ENCODE assay signal across 8 cellular contexts in the genomic region with DNA sequence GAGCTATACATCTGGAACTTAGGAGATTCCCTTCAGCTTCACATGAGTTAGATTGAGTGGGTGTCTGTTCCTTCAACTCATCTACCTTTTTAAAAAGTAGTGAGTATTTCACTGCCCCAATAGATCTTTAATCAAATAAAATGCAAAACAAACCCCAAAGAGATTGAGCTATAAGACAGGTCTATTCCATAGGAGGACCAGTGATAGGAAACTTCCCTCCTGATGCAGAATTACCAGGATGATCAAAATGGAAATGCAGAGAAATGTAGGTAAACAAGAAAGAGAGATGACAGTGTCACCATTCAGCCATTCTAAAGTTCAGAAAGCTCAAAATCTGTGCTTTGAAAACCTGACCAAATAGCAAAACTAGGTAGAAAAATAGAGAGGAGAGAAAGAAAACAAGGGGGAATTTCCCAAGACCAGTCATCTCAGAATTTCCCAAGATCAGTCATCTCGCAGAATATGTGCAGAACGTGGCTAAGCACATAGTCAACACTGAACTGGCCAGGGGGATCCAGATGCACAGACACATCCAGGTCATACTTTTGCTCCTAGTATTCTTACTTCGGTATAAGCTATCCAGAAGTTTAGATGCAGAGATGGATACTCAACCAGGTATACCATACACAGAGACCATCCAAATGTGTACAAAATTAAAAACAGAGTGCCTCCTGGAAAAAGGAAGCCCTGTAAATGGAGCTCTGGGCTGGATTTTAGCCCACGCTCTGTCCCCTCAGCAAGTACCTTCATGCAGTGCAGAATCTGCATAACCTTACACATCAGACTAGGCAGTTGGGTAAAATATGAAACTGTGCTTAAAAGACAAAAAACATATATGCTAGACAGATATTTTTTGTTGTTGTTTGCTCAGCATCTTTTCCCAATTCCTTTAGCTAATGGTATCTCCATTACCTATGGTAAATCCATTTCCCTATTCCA. TPM values are rescaled to one million over a fixed set of nuclear protein-coding genes. Genes with fewer than 3 reads are reported as not detected.
DNase-seq lines count a peak whose midpoint lies in the region; ATAC-seq and TF ChIP-seq lines count a peak whose summit lies in the region.

No MANE protein-coding gene starts in this region.

- in situ Hi-C loops in Caki2 (cut with HindIII; ENCODE audit: low pct_unique_long_range_greater_than_20kb, low sequenced_read_pairs), result no loop called here

- no peak overlapping the region for H3K9ac ChIP-seq in H9 (ENCODE audit: extremely low read depth, insufficient read length, low read length)

- no peak for TF ChIP-seq CTCF in fibroblast of pulmonary artery (IDR thresholded peaks at IDR 0.05; ENCODE audit: low read length, missing control alignments)
- no peak for TF ChIP-seq CTCF in H9 (conservative IDR thresholded peaks at IDR 0.05)

- no peaks in the 10 kb centered on the region for H3K27me3 Mint-ChIP-seq in H9 (ENCODE audit: low read depth)

- no peak overlapping the region for H3K4me3 ChIP-seq in fibroblast of pulmonary artery (replicated peaks; ENCODE audit: low read depth, low read length)

- no peak overlapping the region for H3K4me3 Mint-ChIP-seq in H9

- no peaks in the 10 kb centered on the region for H3K36me3 Mint-ChIP-seq in H9 (ENCODE audit: insufficient read depth in 1 of 3, low read depth in 3 of 3)

- peak; percentile 92 for ATAC-seq in GM19463 (IDR thresholded peaks at IDR 0.05; ENCODE audit: unreplicated experiment)
- ATAC-seq in HG03442 (IDR thresholded peaks at IDR 0.05; ENCODE audit: unreplicated experiment), result peak; percentile 92
- no peak for ATAC-seq in left ventricle myocardium superior

- no peaks in the 10 kb centered on the region for H3K9me3 Mint-ChIP-seq in H9

- no peak overlapping the region for H3K27ac ChIP-seq in H9 (ENCODE audit: insufficient read length, low read depth, low read length)

- H4K91ac ChIP-seq in H9 (ENCODE audit: insufficient read length, low read depth, low read length), result no peak overlapping the region

- H2AFZ ChIP-seq in H9 (ENCODE audit: low read length), result no peak overlapping the region

- H2BK5ac ChIP-seq in H9 (ENCODE audit: insufficient read length, low read length), result no peak overlapping the region

- H3K9me3 ChIP-seq in H9 (ENCODE audit: control insufficient read depth, low read depth, low read length), result no peaks in the 10 kb centered on the region

- H3K4me1 Mint-ChIP-seq in H9, result no peaks in the 10 kb centered on the region

- H2AK5ac ChIP-seq in H9 (ENCODE audit: insufficient read length, low read length), result no peak overlapping the region

- H4K8ac ChIP-seq in H9 (replicated peaks; ENCODE audit: insufficient read length, low read depth, low read length), result no peak overlapping the region

- H2BK12ac ChIP-seq in H9 (ENCODE audit: insufficient read length, low read depth, low read length), result no peak overlapping the region

- H3K18ac ChIP-seq in H9 (ENCODE audit: insufficient read length, low read depth, low read length), result no peak overlapping the region

- no CpG with 5 or more reads among the region's 4 CpGs for WGBS in H9 (ENCODE audit: extremely low coverage, insufficient read length, low lambda C conversion rate)

- no peaks in the 10 kb centered on the region for H4K20me1 ChIP-seq in H9 (ENCODE audit: control insufficient read depth, insufficient read depth, insufficient read length)

- H3K56ac ChIP-seq in H9 (ENCODE audit: insufficient read length, low read depth, low read length), result no peak overlapping the region

- no peak overlapping the region for H2BK20ac ChIP-seq in H9 (ENCODE audit: low read depth, low read length, poor library complexity, severe bottlenecking)

- DNase-seq in Caki2 (ENCODE audit: low read depth) (peak; percentile 52), fibroblast of pulmonary artery (ENCODE audit: low read depth) (peak; percentile 45), H9 (no peak), SW 1271 (lab: John Stamatoyannopoulos, UW) (no peak), NCI-H526 treated with DMSO at 0.1 percent for 48 hours (lab: John Stamatoyannopoulos, UW) (no peak), left ventricle myocardium superior (no peak)

- no peak overlapping the region for H3K4ac ChIP-seq in H9 (ENCODE audit: low read depth, low read length)

- H3K14ac ChIP-seq in H9 (ENCODE audit: insufficient read depth, low read length), result no peak overlapping the region

- H3K79me2 ChIP-seq in H9 (ENCODE audit: insufficient read depth, low read length), result no peaks in the 10 kb centered on the region

- H3K23ac ChIP-seq in H9 (ENCODE audit: insufficient read length, low read depth, low read length), result no peak overlapping the region

- H3K27ac Mint-ChIP-seq in H9, result no peak overlapping the region

- no peaks in the 10 kb centered on the region for H3K79me1 ChIP-seq in H9 (ENCODE audit: insufficient read depth, low read depth, low read length, poor library complexity, severe bottlenecking)

- no peaks in the 10 kb centered on the region for H3K4me1 ChIP-seq in H9 (ENCODE audit: insufficient read depth, low read length)

- no peak overlapping the region for H2BK120ac ChIP-seq in H9 (ENCODE audit: low read depth, low read length, poor library complexity, severe bottlenecking)

- H3K4me2 ChIP-seq in H9 (ENCODE audit: insufficient read depth, insufficient read length, low read length), result no peak overlapping the region

- H3K27me3 ChIP-seq in H9 (ENCODE audit: insufficient read depth, low read length), result no peaks in the 10 kb centered on the region

- no peaks in the 10 kb centered on the region for H3K23me2 ChIP-seq in H9 (ENCODE audit: insufficient read length, low read depth, low read length, poor library complexity, severe bottlenecking)

- H2BK15ac ChIP-seq in H9 (ENCODE audit: low read depth, low read length), result no peak overlapping the region

- intact Hi-C loops in left ventricle myocardium superior (cut with micrococcal nuclease), result no loop called here

- H4K5ac ChIP-seq in H9 (ENCODE audit: insufficient read length, low read depth, low read length), result no peak overlapping the region

- H3T11ph ChIP-seq in H9 (ENCODE audit: low read length), result no peak overlapping the region

RNA-seq across cellular contexts. Expression of gene SLC41A2, which starts 27.4 kb away (rescaled TPM):
- total RNA-seq in Caki2 (2014; rRNA removed; shearing (Covaris generic); ENCODE audit: low replicate concordance), result 29.6 and 46.6 TPM in 2 replicates
- total RNA-seq in H9 (2021), result 4.3 and 4.6 TPM in 2 replicates
- total RNA-seq in left ventricle myocardium superior, result 2.6 TPM

RNA-seq across cellular contexts. Expression of gene NOPCHAP1, which starts 55.5 kb away (rescaled TPM):
- 0.61 and 14.5 TPM in 2 replicates for total RNA-seq in Caki2 (2014; rRNA removed; shearing (Covaris generic); ENCODE audit: low replicate concordance)
- total RNA-seq in H9 (2021), result 49.3 and 54.1 TPM in 2 replicates
- total RNA-seq in left ventricle myocardium superior, result 8.5 TPM

Comparison
In these comparisons a context has a peak if more than half of its experiments do, and no peak if none do; other contexts are left out.
1. DNase-seq: peak in Caki2 (single experiment) and fibroblast of pulmonary artery (single experiment); none in H9 (single experiment), SW 1271 (0 of 2), NCI-H526 treated with DMSO at 0.1 percent for 48 hours (single experiment) and left ventricle myocardium superior (single experiment).